8 cellular contexts compared by ENCODE assay signal in the genomic region with DNA sequence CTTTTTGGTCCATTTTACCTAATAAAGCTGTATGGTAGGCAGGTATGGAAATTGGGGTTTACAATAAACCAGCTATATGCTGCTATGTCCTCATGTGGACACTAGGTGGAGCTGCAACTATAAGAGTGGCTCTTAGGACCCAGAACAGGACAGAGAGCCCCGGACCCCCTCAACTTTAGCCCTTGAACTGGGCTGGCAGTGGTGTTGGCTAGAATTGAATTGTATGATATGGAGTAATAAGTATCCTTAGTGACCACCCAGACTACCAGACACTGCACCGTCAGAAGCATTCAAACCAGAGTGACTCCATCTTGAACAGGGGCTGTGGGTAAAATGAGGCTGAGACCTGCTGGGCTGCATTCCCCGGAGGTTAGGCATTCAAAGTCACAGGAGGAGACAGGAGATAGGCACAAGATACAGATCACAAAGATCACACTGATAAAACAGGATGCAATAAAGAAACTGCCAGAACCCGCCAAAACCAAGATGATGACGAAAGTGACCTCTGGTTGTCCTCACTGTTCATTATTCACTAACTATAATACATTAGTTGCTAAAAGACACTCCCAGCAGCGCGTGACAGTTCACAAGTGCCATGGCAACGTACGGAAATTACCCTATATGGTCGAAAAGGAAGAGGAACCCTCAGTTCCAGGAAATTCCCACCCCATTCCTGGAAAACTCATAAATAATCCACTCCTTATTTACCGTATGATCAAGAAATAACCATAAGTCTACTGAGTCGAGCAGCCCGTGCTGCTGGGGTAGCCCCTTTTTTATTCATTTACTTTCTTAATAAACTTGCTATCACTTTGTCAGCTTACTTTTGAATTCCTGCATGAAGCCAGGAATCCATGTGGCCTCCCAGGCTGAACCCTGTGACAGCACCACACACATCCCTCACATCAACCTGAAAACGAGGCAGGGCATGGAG.
DNase-seq lines count a peak whose midpoint lies in the region; ATAC-seq and TF ChIP-seq lines count a peak whose summit lies in the region.

No MANE protein-coding gene starts in this region.

- no peak overlapping the region for H3K9ac ChIP-seq in muscle layer of colon (ENCODE audit: low read length)

- H3K27me3 ChIP-seq in muscle layer of colon (ENCODE audit: control insufficient read depth in 1 of 2, insufficient read depth in 2 of 2, low read length in 2 of 2): no peaks in the 10 kb centered on the region
- H3K27me3 ChIP-seq in stomach: peaks cover 0 to 7% (median 0%) of the 10 kb centered on the region in 3 donors

- TF ChIP-seq CTCF in epithelial cell of proximal tubule (conservative IDR thresholded peaks at IDR 0.05; ENCODE audit: low read depth, low read length) (peak; percentile 90), stomach (IDR thresholded peaks at IDR 0.05) (peak in 5 of 7 experiments; percentile 78 to 89 (median 86))

- H3K9me3 ChIP-seq in muscle layer of colon (ENCODE audit: low read length) (no peaks in the 10 kb centered on the region), stomach (no peaks in the 10 kb centered on the region)

- in situ Hi-C loops in ACHN (cut with HindIII; ENCODE audit: low pct_ligation_motif_present, low pct_unique_long_range_greater_than_20kb, low sequenced_read_pairs): no loop called here

- H3K36me3 ChIP-seq in muscle layer of colon (ENCODE audit: insufficient read depth, low read length): no peaks in the 10 kb centered on the region
- H3K36me3 ChIP-seq in stomach: peaks cover 5 to 20% (median 12%) of the 10 kb centered on the region in 4 donors

- no peak for TF ChIP-seq EP300 in stomach (IDR thresholded peaks at IDR 0.05)

- H3K4me3 ChIP-seq in epithelial cell of proximal tubule (ENCODE audit: low read depth, low read length) (no peak overlapping the region), muscle layer of colon (ENCODE audit: low read depth in 1 of 2, low read length in 2 of 2) (no peak overlapping the region), stomach (no peak overlapping the region)

- H3K4me1 ChIP-seq in muscle layer of colon (ENCODE audit: insufficient read depth, low read length) (peaks cover 6% of the 10 kb centered on the region), stomach (peaks cover 0 to 22% (median 6%) of the 10 kb centered on the region in 4 donors)

- TF ChIP-seq POLR2A in stomach (IDR thresholded peaks at IDR 0.05): no peak

- 16 to 36% (median 22%) methylated on average over 14 of the region's 14 CpGs for WGBS in stomach, 5 donors

- DNase-seq in ACHN: peak; percentile 59
- peak; percentile 69 for DNase-seq in NOMO-1 treated with dmso at 0.1 percent for 144 hours (lab: John Stamatoyannopoulos, UW; ENCODE audit: unreplicated experiment)
- DNase-seq in activated CD8-positive, alpha-beta memory T cell treated with anti-CD3 and anti-CD28 coated beads, Interleukin-2, amount 50 U/mL, for 4 hours: peak; percentile 56
- DNase-seq in epithelial cell of proximal tubule (ENCODE audit: low read depth): no peak
- peak; percentile 68 for DNase-seq in stomach

- intact Hi-C loops in stomach (cut with DNase I; ENCODE audit: low total_unique reads): no loop called here

- peak; percentile 63 for ATAC-seq in GM18498 (IDR thresholded peaks at IDR 0.05; ENCODE audit: unreplicated experiment)
- peak; percentile 45 for ATAC-seq in HG03439 (IDR thresholded peaks at IDR 0.05; ENCODE audit: unreplicated experiment)

- H3K27ac ChIP-seq in muscle layer of colon (ENCODE audit: low read depth, low read length) (peak overlapping the region; percentile 43), stomach (peak overlapping the region in 4 of 5 donors; percentile 65 to 76 (median 74))
